Comparison of ENCODE assay signal across 12 cellular contexts in the genomic region with DNA sequence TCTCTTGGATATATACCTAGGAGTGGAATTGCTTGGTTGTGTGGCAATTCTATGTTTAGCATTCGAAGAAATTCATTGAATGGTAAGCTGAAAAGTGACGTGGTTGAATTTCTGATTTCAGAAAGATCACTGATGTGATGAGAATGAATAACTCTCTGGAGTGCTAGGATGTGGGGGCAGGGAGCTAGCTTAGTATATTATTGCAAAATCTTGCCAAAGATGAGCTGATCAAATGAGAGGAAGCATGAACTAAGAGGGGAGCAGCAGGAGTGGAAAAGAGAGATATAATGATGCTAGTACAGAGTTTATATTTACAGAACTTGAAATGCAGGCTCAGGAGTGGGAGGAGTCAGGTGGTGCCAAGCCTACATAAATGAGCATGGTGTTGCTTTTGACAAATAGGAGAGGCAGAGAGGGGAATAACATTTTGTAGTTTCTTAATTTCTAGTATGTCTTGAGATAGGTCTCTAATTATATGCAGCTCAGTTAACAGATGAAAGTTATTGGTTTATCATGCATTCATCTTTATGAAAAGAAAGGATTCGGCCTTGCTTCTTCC. TPM values are rescaled to one million over a fixed set of nuclear protein-coding genes. Genes with fewer than 3 reads are reported as not detected.
DNase-seq lines count a peak whose midpoint lies in the region; ATAC-seq and TF ChIP-seq lines count a peak whose summit lies in the region.
"Had no signal": no experiment of that assay in that cellular context is flagged by ENCODE, and none has a peak within 500 bp of the region (broad histone marks: within the 10 kb centered on the region; RNA-seq: fewer than 3 reads in every experiment).

No MANE protein-coding gene starts in this region.

- peak; percentile 45 for DNase-seq in activated naive CD4-positive, alpha-beta T cell treated with anti-CD3 and anti-CD28 coated beads for 36 hours
- no peak for DNase-seq in activated naive CD4-positive, alpha-beta T cell (lab: John Stamatoyannopoulos, UW)
- no peak for DNase-seq in activated CD4-positive, alpha-beta memory T cell treated with anti-CD3 and anti-CD28 coated beads, Interleukin-2, amount 10 ng/mL, durations not matched to agents 7 days and 5 days
- DNase-seq in fibroblast of mammary gland (ENCODE audit: low read depth) (peak; percentile 48), transverse colon (no peak), mucosa of gallbladder (ENCODE audit: low spot score) (no peak), DMS153 (lab: John Stamatoyannopoulos, UW) (no peak)
- DNase-seq: aorta, retina, thyroid gland had no signal

- no peak for ATAC-seq in HG03175 (IDR thresholded peaks at IDR 0.05; ENCODE audit: unreplicated experiment)

- peaks cover 21% of the 10 kb centered on the region for H3K36me3 Mint-ChIP-seq in activated naive CD4-positive, alpha-beta T cell treated with anti-CD3 and anti-CD28 coated beads for 36 hours (ENCODE audit: low read depth)
- peaks cover 25% of the 10 kb centered on the region for H3K36me3 Mint-ChIP-seq in activated CD4-positive, alpha-beta memory T cell treated with anti-CD3 and anti-CD28 coated beads, Interleukin-2, amount 10 ng/mL, durations not matched to agents 7 days and 5 days (ENCODE audit: low read depth)

- H3K4me1 ChIP-seq in transverse colon = peaks cover 8 to 82% (median 47%) of the 10 kb centered on the region in 4 donors

- no peak for TF ChIP-seq CTCF in fibroblast of mammary gland (conservative IDR thresholded peaks at IDR 0.05; ENCODE audit: control insufficient read depth, insufficient read depth, low read depth, low read length)
- TF ChIP-seq CTCF in transverse colon (IDR thresholded peaks at IDR 0.05) = no peak

- CTCF ChIA-PET in activated naive CD4-positive, alpha-beta T cell treated with anti-CD3 and anti-CD28 coated beads for 36 hours (lab: Charles Lee) = interaction anchor here (0.6 to 1.5 kb wide), 4 partner anchors 9 to 49 kb away, joined by 3 to 4 read pairs (median 3); a partner anchor contains a TSS
- CTCF ChIA-PET in activated CD4-positive, alpha-beta memory T cell treated with anti-CD3 and anti-CD28 coated beads, Interleukin-2, amount 10 ng/mL, durations not matched to agents 7 days and 5 days (lab: Charles Lee) = interaction anchor here (1.4 kb wide), 1 partner anchor 118 kb away, joined by 6 read pairs; no protein-coding TSS in a partner anchor

- no peak overlapping the region for H3K4me3 ChIP-seq in fibroblast of mammary gland (ENCODE audit: control insufficient read depth, low read depth, low read length)
- H3K4me3 ChIP-seq in transverse colon = no peak overlapping the region
- H3K4me3 ChIP-seq: thyroid gland had no signal

- intact Hi-C loops in activated naive CD4-positive, alpha-beta T cell treated with anti-CD3 and anti-CD28 coated beads for 36 hours (cut with micrococcal nuclease) = loop anchor here (1.0 kb wide), 1 partner anchor 10 kb away; a partner anchor contains a TSS
- intact Hi-C loops in transverse colon (cut with DNase I; ENCODE audit: low total_unique reads) = no loop called here

- H3K27me3 ChIP-seq in transverse colon = no peaks in the 10 kb centered on the region
- H3K27me3 ChIP-seq: thyroid gland had no signal

- no peak overlapping the region for H3K4me3 Mint-ChIP-seq in activated naive CD4-positive, alpha-beta T cell treated with anti-CD3 and anti-CD28 coated beads for 36 hours
- H3K4me3 Mint-ChIP-seq in activated CD4-positive, alpha-beta memory T cell treated with anti-CD3 and anti-CD28 coated beads, Interleukin-2, amount 10 ng/mL, durations not matched to agents 7 days and 5 days = peak overlapping the region; percentile 9

- H3K27me3 Mint-ChIP-seq in activated naive CD4-positive, alpha-beta T cell treated with anti-CD3 and anti-CD28 coated beads for 36 hours (ENCODE audit: low read depth) = no peaks in the 10 kb centered on the region
- H3K27me3 Mint-ChIP-seq in activated CD4-positive, alpha-beta memory T cell treated with anti-CD3 and anti-CD28 coated beads, Interleukin-2, amount 10 ng/mL, durations not matched to agents 7 days and 5 days = no peaks in the 10 kb centered on the region

- peak overlapping the region; percentile 48 to 59 (median 58) for H3K27ac ChIP-seq in transverse colon

- TF ChIP-seq POLR2A in transverse colon (IDR thresholded peaks at IDR 0.05) = no peak

- peaks cover 67% of the 10 kb centered on the region for H3K4me1 Mint-ChIP-seq in activated naive CD4-positive, alpha-beta T cell treated with anti-CD3 and anti-CD28 coated beads for 36 hours (ENCODE audit: low read depth)
- H3K4me1 Mint-ChIP-seq in activated CD4-positive, alpha-beta memory T cell treated with anti-CD3 and anti-CD28 coated beads, Interleukin-2, amount 10 ng/mL, durations not matched to agents 7 days and 5 days = peaks cover 53% of the 10 kb centered on the region

- POLR2A ChIA-PET in activated CD4-positive, alpha-beta memory T cell treated with anti-CD3 and anti-CD28 coated beads, Interleukin-2, amount 10 ng/mL, durations not matched to agents 7 days and 5 days (lab: Charles Lee) = interaction anchor here (0.9 to 5.7 kb wide), 4 partner anchors 8 to 143 kb away, joined by 3 to 44 read pairs (median 4); partner anchors contain the start of genes CAPZB and NBL1

- 60 to 74% methylated on average over 3 of the region's 3 CpGs for WGBS in transverse colon (ENCODE audit: low coverage in 1 of 2), 2 donors

- peak overlapping the region; percentile 74 for H3K27ac Mint-ChIP-seq in activated naive CD4-positive, alpha-beta T cell treated with anti-CD3 and anti-CD28 coated beads for 36 hours
- peak overlapping the region; percentile 69 for H3K27ac Mint-ChIP-seq in activated CD4-positive, alpha-beta memory T cell treated with anti-CD3 and anti-CD28 coated beads, Interleukin-2, amount 10 ng/mL, durations not matched to agents 7 days and 5 days

- H3K9me3 Mint-ChIP-seq in activated naive CD4-positive, alpha-beta T cell treated with anti-CD3 and anti-CD28 coated beads for 36 hours = no peaks in the 10 kb centered on the region
- H3K9me3 Mint-ChIP-seq in activated CD4-positive, alpha-beta memory T cell treated with anti-CD3 and anti-CD28 coated beads, Interleukin-2, amount 10 ng/mL, durations not matched to agents 7 days and 5 days = no peaks in the 10 kb centered on the region

- in situ Hi-C loops in transverse colon (cut with MboI; ENCODE audit: low pct_ligation_motif_present in 1 of 4, low pct_unique_long_range_greater_than_20kb in 1 of 4, low sequenced_read_pairs in 3 of 4) = no loop called here

- no peak for TF ChIP-seq EP300 in transverse colon (IDR thresholded peaks at IDR 0.05; ENCODE audit: low read depth)

- H3K9me3 ChIP-seq in transverse colon = no peaks in the 10 kb centered on the region
- H3K9me3 ChIP-seq: thyroid gland had no signal

- H3K36me3 ChIP-seq in transverse colon = no peaks in the 10 kb centered on the region
- H3K36me3 ChIP-seq: thyroid gland had no signal

RNA-seq across cellular contexts. Expression of gene NBL1, which starts 38.1 kb away (rescaled TPM):
- total RNA-seq in activated naive CD4-positive, alpha-beta T cell treated with anti-CD3 and anti-CD28 coated beads for 36 hours = 10 to 100 TPM; 12.2 to 15.2 TPM
- total RNA-seq in activated CD4-positive, alpha-beta memory T cell treated with anti-CD3 and anti-CD28 coated beads, Interleukin-2, amount 10 ng/mL, durations not matched to agents 7 days and 5 days = 10 to 100 TPM; 25.4 to 29.8 TPM
- 100 to 1,000 TPM; 122 to 238 (median 204) TPM for total RNA-seq in transverse colon
- 154 TPM for total RNA-seq in mucosa of gallbladder

RNA-seq across cellular contexts. Expression of gene HTR6, which starts 58.7 kb away (rescaled TPM):
- under 1 TPM; 0.19 to 0.37 TPM for total RNA-seq in activated naive CD4-positive, alpha-beta T cell treated with anti-CD3 and anti-CD28 coated beads for 36 hours
- not detected for total RNA-seq in activated CD4-positive, alpha-beta memory T cell treated with anti-CD3 and anti-CD28 coated beads, Interleukin-2, amount 10 ng/mL, durations not matched to agents 7 days and 5 days
- total RNA-seq in transverse colon (not detected), mucosa of gallbladder (not detected)
- total RNA-seq: mesenteric fat pad, thyroid gland had no signal

Comparison
In these comparisons a context has a peak if more than half of its experiments do, and no peak if none do; other contexts are left out.
1. DNase-seq: peak in activated naive CD4-positive, alpha-beta T cell treated with anti-CD3 and anti-CD28 coated beads for 36 hours (single experiment) and fibroblast of mammary gland (single experiment); none in activated naive CD4-positive, alpha-beta T cell (0 of 4), activated CD4-positive, alpha-beta memory T cell treated with anti-CD3 and anti-CD28 coated beads, Interleukin-2, amount 10 ng/mL, durations not matched to agents 7 days and 5 days (single experiment), transverse colon (single experiment), mucosa of gallbladder (single experiment) and DMS153 (single experiment).